Comparison of ENCODE assay signal across 19 cellular contexts in genomic region chrX:69156638-69157037, GRCh38.
"Had no signal": no experiment of that assay in that cellular context is flagged by ENCODE, and none has a peak within 500 bp of the region (broad histone marks: within the 10 kb centered on the region; RNA-seq: fewer than 3 reads in every experiment).

No MANE protein-coding gene starts in this region.

- DNase-seq: cortex of kidney; dorsolateral prefrontal cortex; effector memory CD4-positive, alpha-beta T cell; heart right ventricle; hypothalamus; mammary epithelial cell; mucosa of descending colon; naive thymus-derived CD8-positive, alpha-beta T cell; right lobe of liver; stimulated activated CD4-positive, alpha-beta T cell treated with anti-CD3 and anti-CD28 coated beads, Interleukin-4, amount 100 ng/mL, for 1 hour; stimulated activated CD8-positive, alpha-beta memory T cell treated with anti-CD3 and anti-CD28 coated beads, Interleukin-4, amount 100 ng/mL, for 48 hours; stimulated activated naive CD8-positive, alpha-beta T cell treated with anti-CD3 and anti-CD28 coated beads, Interleukin-15, Interleukin-2, amounts not matched to agents 100 U/mL and 50 U/mL, for 24 hours; tibial artery; upper lobe of right lung had no signal

- ATAC-seq: esophagus mucosa; heart right ventricle; left lobe of liver; mucosa of descending colon; naive thymus-derived CD8-positive, alpha-beta T cell; pancreas; right lobe of liver; stimulated activated effector memory CD8-positive, alpha-beta T cell treated with anti-CD3 and anti-CD28 coated beads, Interleukin-12 subunit alpha, Interleukin-12 subunit beta, amount 100 ng/mL, for 72 hours; stimulated activated naive CD8-positive, alpha-beta T cell treated with anti-CD3 and anti-CD28 coated beads, Interleukin-15, Interleukin-2, amounts not matched to agents 100 U/mL and 50 U/mL, for 24 hours; upper lobe of right lung had no signal

- H3K27ac ChIP-seq: dorsolateral prefrontal cortex, heart right ventricle, pancreas, prostate gland, right lobe of liver, tibial artery, upper lobe of right lung had no signal

- H3K4me3 ChIP-seq: dorsolateral prefrontal cortex, heart right ventricle, mucosa of descending colon, pancreas, prostate gland, right lobe of liver, tibial artery, upper lobe of right lung had no signal
